15 cellular contexts compared by ENCODE assay signal in the genomic region with DNA sequence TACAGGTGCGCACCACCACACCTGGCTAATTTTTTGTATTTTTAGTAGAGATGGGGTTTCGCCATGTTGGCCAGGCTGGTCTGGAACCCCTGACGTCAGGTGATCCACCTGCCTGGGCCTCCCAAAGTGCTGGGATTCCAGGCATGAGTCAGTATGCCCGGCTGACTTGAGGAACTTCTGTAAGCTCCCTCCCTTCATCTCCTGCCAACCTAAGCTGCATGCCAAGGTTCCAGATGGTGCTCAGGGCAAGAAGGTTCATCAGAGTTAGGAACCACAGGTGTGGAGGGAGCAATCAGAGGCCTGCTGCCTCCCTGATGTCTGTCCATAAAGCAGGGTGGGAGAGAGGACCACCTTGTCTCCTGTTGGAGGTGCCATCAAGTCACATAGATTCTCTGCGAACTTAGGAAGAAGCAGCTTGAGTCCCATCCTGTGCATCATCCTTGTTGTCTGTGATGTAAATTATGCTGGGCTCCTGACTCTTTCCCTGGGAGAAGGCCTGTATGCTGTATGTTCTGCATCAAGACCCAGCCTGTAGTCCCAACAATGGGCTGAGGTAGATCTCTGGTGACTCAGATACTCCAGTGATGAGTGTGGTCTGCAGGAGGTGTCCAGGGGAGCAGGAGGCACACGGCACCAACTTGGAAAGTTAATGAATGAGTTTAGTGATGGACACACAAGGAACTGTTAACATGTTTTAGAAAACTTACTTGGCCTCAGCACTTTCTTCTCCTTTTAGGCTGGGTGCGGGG. TPM values are rescaled to one million over a fixed set of nuclear protein-coding genes. Genes with fewer than 3 reads are reported as not detected.
"Had no signal": no experiment of that assay in that cellular context is flagged by ENCODE, and none has a peak within 500 bp of the region (broad histone marks: within the 10 kb centered on the region; RNA-seq: fewer than 3 reads in every experiment).

No MANE protein-coding gene starts in this region.

- DNase-seq: activated CD4-positive, alpha-beta memory T cell treated with anti-CD3 and anti-CD28 coated beads for 36 hours; activated effector memory CD4-positive, alpha-beta T cell treated with Interleukin-2 at 50 U/mL for 16 hours; activated T-cell treated with anti-CD3 and anti-CD28 coated beads, Interleukin-2, amount 50 U/mL, for 24 hours; central memory CD4-positive, alpha-beta T cell; effector memory CD4-positive, alpha-beta T cell; hippocampal formation; kidney; left ventricle myocardium superior; mesendoderm; natural killer cell; retina; thyroid gland; WERI-Rb-1 had no signal

- H3K27ac ChIP-seq: thyroid gland, WERI-Rb-1 had no signal

- ATAC-seq: activated naive CD4-positive, alpha-beta T cell treated with anti-CD3 and anti-CD28 coated beads, Interleukin-2, amount 50 U/mL, for 72 hours; left ventricle myocardium superior; natural killer cell; stimulated activated memory B cell treated with anti-CD40 and anti-IgM and Interleukin-4, amounts not matched to agents 10 μg/mL and 1 μg/mL and 100 μg/mL, for 72 hours had no signal

RNA-seq across cellular contexts. Expression of a gene that starts 53.1 kb away (rescaled TPM):
- total RNA-seq: activated naive CD4-positive, alpha-beta T cell treated with anti-CD3 and anti-CD28 coated beads, Interleukin-2, amount 50 U/mL, for 72 hours had no signal
